ENCODE assay signal across 17 cellular contexts in genomic region chr1:233006582-233006981, GRCh38. TPM values are rescaled to one million over a fixed set of nuclear protein-coding genes. Genes with fewer than 3 reads are reported as not detected.
DNase-seq lines count a peak whose midpoint lies in the region; TF ChIP-seq lines count a peak whose summit lies in the region.
"Had no signal": no experiment of that assay in that cellular context is flagged by ENCODE, and none has a peak within 500 bp of the region (broad histone marks: within the 10 kb centered on the region; RNA-seq: fewer than 3 reads in every experiment).

No MANE protein-coding gene starts in this region.

- TF ChIP-seq CTCF in dorsolateral prefrontal cortex (IDR thresholded peaks at IDR 0.05 in 54 of 56, conservative IDR thresholded peaks at IDR 0.05 in 2 of 56; ENCODE audit: low read depth in 1 of 56, partially characterized antibody in 56 of 56), result no peak

- intact Hi-C loops in dorsolateral prefrontal cortex (cut with DNase I), result no loop called here

- no peaks in the 10 kb centered on the region for H3K27me3 ChIP-seq in dorsolateral prefrontal cortex
- H3K27me3 ChIP-seq: BE2C, SJCRH30 had no signal

- no peak overlapping the region for H3K4me3 ChIP-seq in dorsolateral prefrontal cortex
- H3K4me3 ChIP-seq: SJCRH30 had no signal

- peak overlapping the region in 48 of 59 donors; percentile 4 to 84 (median 52) for H3K27ac ChIP-seq in dorsolateral prefrontal cortex
- H3K27ac ChIP-seq: 22Rv1, SJCRH30 had no signal

- peak; percentile 4 for DNase-seq in NCI-H1092 treated with DMSO at 0.1 percent for 48 hours (lab: John Stamatoyannopoulos, UW)
- DNase-seq in NCI-H1092 (lab: John Stamatoyannopoulos, UW), result no peak
- DNase-seq in COLO668 (lab: John Stamatoyannopoulos, UW; ENCODE audit: unreplicated experiment), result peak; percentile 27
- DNase-seq in NCI-H526 (lab: John Stamatoyannopoulos, UW), result peak; percentile 64 to 68
- no peak for DNase-seq in dorsolateral prefrontal cortex
- no peak for DNase-seq in activated gamma-delta T cell treated with Interleukin-2 at 50 U/mL for 16 hours
- DNase-seq in NOMO-1 treated with DMSO at 0.1 percent for 48 hours (lab: John Stamatoyannopoulos, UW; ENCODE audit: unreplicated experiment), result no peak
- no peak for DNase-seq in 8988T
- DNase-seq: BE2C; CD4-positive, alpha-beta T cell; GF-D8; H9; NCI-H187; NCI-H446 treated with DMSO at 0.1 percent for 48 hours; RPMI8226; SJCRH30 had no signal

RNA-seq across cellular contexts. Expression of gene NTPCR, which starts 56.2 kb away (rescaled TPM):
- total RNA-seq in dorsolateral prefrontal cortex, result 10 to 100 TPM; 39.5 to 83.5 (median 61.4) TPM

Comparison
In these comparisons a context has a peak if more than half of its experiments do, and no peak if none do; other contexts are left out.
1. DNase-seq: peak in NCI-H1092 treated with DMSO at 0.1 percent for 48 hours (single experiment), COLO668 (single experiment) and NCI-H526 (2 of 2); none in NCI-H1092 (single experiment), dorsolateral prefrontal cortex (0 of 10), activated gamma-delta T cell treated with Interleukin-2 at 50 U/mL for 16 hours (single experiment), NOMO-1 treated with DMSO at 0.1 percent for 48 hours (single experiment) and 8988T (single experiment).